In genomic region chr12:22480016-22480415, GRCh38 we compare ENCODE assay signal across 17 cellular contexts.
"Had no signal": no experiment of that assay in that cellular context is flagged by ENCODE, and none has a peak within 500 bp of the region (broad histone marks: within the 10 kb centered on the region; RNA-seq: fewer than 3 reads in every experiment).

No MANE protein-coding gene starts in this region.

- H3K9me3 ChIP-seq: gastroesophageal sphincter, ovary, right lobe of liver, SK-N-SH, spleen, suprapubic skin had no signal

- H3K4me2 ChIP-seq: SK-N-SH had no signal

- H3K36me3 ChIP-seq: ovary had no signal

- H3K4me1 ChIP-seq: right lobe of liver, spleen, suprapubic skin had no signal

- H3K4me3 Mint-ChIP-seq: activated CD4-positive, alpha-beta T cell treated with anti-CD3 and anti-CD28 coated beads, Interleukin-2, amount 10 ng/mL, durations not matched to agents 7 days and 5 days; neural crest cell; stimulated activated naive CD8-positive, alpha-beta T cell treated with anti-CD3 and anti-CD28 coated beads, Interleukin-15, Interleukin-2, amounts not matched to agents 100 ng/mL and 50 ng/mL, for 24 hours; T-cell had no signal

- H3K4me3 ChIP-seq: dorsolateral prefrontal cortex, gastroesophageal sphincter, ovary, right lobe of liver, spleen, suprapubic skin had no signal

- H3K27ac Mint-ChIP-seq: activated CD4-positive, alpha-beta T cell treated with anti-CD3 and anti-CD28 coated beads, Interleukin-2, amount 10 ng/mL, durations not matched to agents 7 days and 5 days; stimulated activated naive CD8-positive, alpha-beta T cell treated with anti-CD3 and anti-CD28 coated beads, Interleukin-15, Interleukin-2, amounts not matched to agents 100 ng/mL and 50 ng/mL, for 24 hours; T-cell had no signal

- H3K27me3 Mint-ChIP-seq: activated CD4-positive, alpha-beta T cell treated with anti-CD3 and anti-CD28 coated beads, Interleukin-2, amount 10 ng/mL, durations not matched to agents 7 days and 5 days; stimulated activated naive CD8-positive, alpha-beta T cell treated with anti-CD3 and anti-CD28 coated beads, Interleukin-15, Interleukin-2, amounts not matched to agents 100 ng/mL and 50 ng/mL, for 24 hours; T-cell had no signal

- H3K27me3 ChIP-seq: dorsolateral prefrontal cortex, gastroesophageal sphincter, ovary, right lobe of liver, spleen, suprapubic skin had no signal

- H3K27ac ChIP-seq: gastroesophageal sphincter, ovary, right lobe of liver, spleen, suprapubic skin, WERI-Rb-1 had no signal

- ATAC-seq: gastroesophageal sphincter, left ventricle myocardium superior, right lobe of liver, T-cell had no signal

- H3K9me3 Mint-ChIP-seq: activated CD4-positive, alpha-beta T cell treated with anti-CD3 and anti-CD28 coated beads, Interleukin-2, amount 10 ng/mL, durations not matched to agents 7 days and 5 days; neural crest cell; stimulated activated naive CD8-positive, alpha-beta T cell treated with anti-CD3 and anti-CD28 coated beads, Interleukin-15, Interleukin-2, amounts not matched to agents 100 ng/mL and 50 ng/mL, for 24 hours; T-cell had no signal

- DNase-seq: activated CD4-positive, alpha-beta T cell treated with anti-CD3 and anti-CD28 coated beads, Interleukin-2, amount 10 ng/mL, durations not matched to agents 7 days and 5 days; activated CD8-positive, alpha-beta memory T cell treated with anti-CD3 and anti-CD28 coated beads, Interleukin-2, amount 50 U/mL, for 48 hours; activated naive CD4-positive, alpha-beta T cell treated with Interleukin-2 at 50 U/mL for 16 hours; aorta; dorsolateral prefrontal cortex; left ventricle myocardium superior; mesendoderm; ovary; right lobe of liver; SK-N-SH; spleen; T-cell; WERI-Rb-1 had no signal
